ENCODE assay signal across 10 cellular contexts in genomic region chr3:129608936-129609590, GRCh38. TPM values are rescaled to one million over a fixed set of nuclear protein-coding genes. Genes with fewer than 3 reads are reported as not detected.
A peak's percentile ranks its signal among the peaks of the same experiment; 100 is the strongest.
DNase-seq lines count a peak whose midpoint lies in the region; ATAC-seq and TF ChIP-seq lines count a peak whose summit lies in the region.
"Had no signal": no experiment of that assay in that cellular context is flagged by ENCODE, and none has a peak within 500 bp of the region (broad histone marks: within the 10 kb centered on the region; RNA-seq: fewer than 3 reads in every experiment).

No MANE protein-coding gene starts in this region.

- POLR2A ChIA-PET in naive thymus-derived CD8-positive, alpha-beta T cell (lab: Charles Lee), result no interaction called here

- peaks cover 7% of the 10 kb centered on the region for H3K27me3 Mint-ChIP-seq in activated naive CD4-positive, alpha-beta T cell treated with anti-CD3 and anti-CD28 coated beads, Interleukin-2, amount 50 U/mL, for 24 hours
- peaks cover 6 to 29% (median 12%) of the 10 kb centered on the region in 5 donors for H3K27me3 Mint-ChIP-seq in naive thymus-derived CD8-positive, alpha-beta T cell
- H3K27me3 Mint-ChIP-seq in activated T-helper 1 cell treated with anti-CD3 and anti-CD28 coated beads, Interleukin-12 subunit alpha, Interleukin-12 subunit beta, Interleukin-2, Interleukin-4 antibody, amounts not matched to agents 30 ng/mL and 10 ng/mL and 1 ng/mL, durations not matched to agents 14 hours and 24 hours and 36 hours (ENCODE audit: insufficient read depth), result peaks cover 42% of the 10 kb centered on the region

- in situ Hi-C loops in transverse colon (cut with MboI; ENCODE audit: low pct_ligation_motif_present in 1 of 4, low pct_unique_long_range_greater_than_20kb in 1 of 4, low sequenced_read_pairs in 3 of 4), result no loop called here

- H3K9me3 Mint-ChIP-seq in activated naive CD4-positive, alpha-beta T cell treated with anti-CD3 and anti-CD28 coated beads, Interleukin-2, amount 50 U/mL, for 24 hours, result no peaks in the 10 kb centered on the region
- H3K9me3 Mint-ChIP-seq in naive thymus-derived CD8-positive, alpha-beta T cell, result no peaks in the 10 kb centered on the region
- H3K9me3 Mint-ChIP-seq in activated T-helper 1 cell treated with anti-CD3 and anti-CD28 coated beads, Interleukin-12 subunit alpha, Interleukin-12 subunit beta, Interleukin-2, Interleukin-4 antibody, amounts not matched to agents 30 ng/mL and 10 ng/mL and 1 ng/mL, durations not matched to agents 14 hours and 24 hours and 36 hours, result no peaks in the 10 kb centered on the region

- H3K36me3 ChIP-seq in breast epithelium (no peaks in the 10 kb centered on the region), transverse colon (no peaks in the 10 kb centered on the region)

- no peaks in the 10 kb centered on the region for H3K9me3 ChIP-seq in breast epithelium
- no peaks in the 10 kb centered on the region for H3K9me3 ChIP-seq in transverse colon
- H3K9me3 ChIP-seq: body of pancreas had no signal

- intact Hi-C loops in breast epithelium (cut with DNase I; ENCODE audit: low total_unique reads) (no loop called here), transverse colon (cut with DNase I; ENCODE audit: low total_unique reads) (loop anchor here (10.0 kb wide), 1 partner anchor 114 kb away; no protein-coding TSS in a partner anchor)
- intact Hi-C loops in activated T-helper 1 cell treated with anti-CD3 and anti-CD28 coated beads, Interleukin-12 subunit alpha, Interleukin-12 subunit beta, Interleukin-2, Interleukin-4 antibody, amounts not matched to agents 30 ng/mL and 10 ng/mL and 1 ng/mL, durations not matched to agents 14 hours and 24 hours and 36 hours (cut with micrococcal nuclease), result loop anchor here (5.0 kb wide), 1 partner anchor 167 kb away; the partner anchor contains the start of gene IFT122

- H3K4me3 ChIP-seq in breast epithelium, result no peak overlapping the region
- no peak overlapping the region for H3K4me3 ChIP-seq in transverse colon
- H3K4me3 ChIP-seq: body of pancreas had no signal

- DNase-seq in activated naive CD4-positive, alpha-beta T cell treated with anti-CD3 and anti-CD28 coated beads, Interleukin-2, amount 50 U/mL, for 16 hours, result no peak
- DNase-seq in breast epithelium (ENCODE audit: low spot score in 2 of 2) (no peak), transverse colon (no peak)
- no peak for DNase-seq in naive thymus-derived CD8-positive, alpha-beta T cell
- DNase-seq in activated T-helper 1 cell treated with anti-CD3 and anti-CD28 coated beads, Interleukin-12 subunit alpha, Interleukin-12 subunit beta, Interleukin-2, Interleukin-4 antibody, amounts not matched to agents 30 ng/mL and 10 ng/mL and 1 ng/mL, durations not matched to agents 14 hours and 24 hours and 36 hours (ENCODE audit: low spot score), result no peak
- DNase-seq: activated CD4-positive, alpha-beta T cell treated with anti-CD3 and anti-CD28 coated beads for 4 hours; body of pancreas had no signal

- TF ChIP-seq CTCF in breast epithelium (IDR thresholded peaks at IDR 0.05), result no peak
- TF ChIP-seq CTCF in transverse colon (IDR thresholded peaks at IDR 0.05), result no peak

- H3K4me3 Mint-ChIP-seq in activated naive CD4-positive, alpha-beta T cell treated with anti-CD3 and anti-CD28 coated beads, Interleukin-2, amount 50 U/mL, for 24 hours, result no peak overlapping the region
- peak overlapping the region in 6 of 10 donors; percentile 26 to 80 (median 47) for H3K4me3 Mint-ChIP-seq in naive thymus-derived CD8-positive, alpha-beta T cell
- H3K4me3 Mint-ChIP-seq in activated T-helper 1 cell treated with anti-CD3 and anti-CD28 coated beads, Interleukin-12 subunit alpha, Interleukin-12 subunit beta, Interleukin-2, Interleukin-4 antibody, amounts not matched to agents 30 ng/mL and 10 ng/mL and 1 ng/mL, durations not matched to agents 14 hours and 24 hours and 36 hours, result no peak overlapping the region

- no peak for TF ChIP-seq POLR2A in breast epithelium (IDR thresholded peaks at IDR 0.05)
- no peak for TF ChIP-seq POLR2A in transverse colon (IDR thresholded peaks at IDR 0.05)

- TF ChIP-seq EP300 in transverse colon (IDR thresholded peaks at IDR 0.05; ENCODE audit: low read depth), result no peak

- 73% methylated on average over 4 of the region's 4 CpGs; no CpG with 5 or more reads in 1 of the 2 donors for WGBS in transverse colon (ENCODE audit: low coverage in 1 of 2), 2 donors

- peak overlapping the region; percentile 3 for H3K27ac Mint-ChIP-seq in activated naive CD4-positive, alpha-beta T cell treated with anti-CD3 and anti-CD28 coated beads, Interleukin-2, amount 50 U/mL, for 24 hours
- H3K27ac Mint-ChIP-seq in naive thymus-derived CD8-positive, alpha-beta T cell, result peak overlapping the region in 5 of 10 donors; percentile 4 to 81 (median 62)
- H3K27ac Mint-ChIP-seq in activated T-helper 1 cell treated with anti-CD3 and anti-CD28 coated beads, Interleukin-12 subunit alpha, Interleukin-12 subunit beta, Interleukin-2, Interleukin-4 antibody, amounts not matched to agents 30 ng/mL and 10 ng/mL and 1 ng/mL, durations not matched to agents 14 hours and 24 hours and 36 hours, result no peak overlapping the region

- no peaks in the 10 kb centered on the region for H3K36me3 Mint-ChIP-seq in activated naive CD4-positive, alpha-beta T cell treated with anti-CD3 and anti-CD28 coated beads, Interleukin-2, amount 50 U/mL, for 24 hours
- no peaks in the 10 kb centered on the region for H3K36me3 Mint-ChIP-seq in naive thymus-derived CD8-positive, alpha-beta T cell
- peaks cover 1% of the 10 kb centered on the region for H3K36me3 Mint-ChIP-seq in activated T-helper 1 cell treated with anti-CD3 and anti-CD28 coated beads, Interleukin-12 subunit alpha, Interleukin-12 subunit beta, Interleukin-2, Interleukin-4 antibody, amounts not matched to agents 30 ng/mL and 10 ng/mL and 1 ng/mL, durations not matched to agents 14 hours and 24 hours and 36 hours (ENCODE audit: low read depth)

- H3K27ac ChIP-seq in breast epithelium (peak overlapping the region; percentile 78 to 95), transverse colon (peak overlapping the region in 3 of 4 donors; percentile 80 to 87 (median 86))

- no peaks in the 10 kb centered on the region for H3K27me3 ChIP-seq in breast epithelium
- peaks cover 24% of the 10 kb centered on the region for H3K27me3 ChIP-seq in transverse colon
- H3K27me3 ChIP-seq: body of pancreas had no signal

- no peak for ATAC-seq in naive thymus-derived CD8-positive, alpha-beta T cell
- ATAC-seq in HG03571 (IDR thresholded peaks at IDR 0.05; ENCODE audit: unreplicated experiment), result no peak
- ATAC-seq in HG03378 (IDR thresholded peaks at IDR 0.05; ENCODE audit: unreplicated experiment), result no peak
- ATAC-seq: body of pancreas had no signal

- H3K4me1 Mint-ChIP-seq in activated naive CD4-positive, alpha-beta T cell treated with anti-CD3 and anti-CD28 coated beads, Interleukin-2, amount 50 U/mL, for 24 hours, result peaks cover 4% of the 10 kb centered on the region
- H3K4me1 Mint-ChIP-seq in naive thymus-derived CD8-positive, alpha-beta T cell, result peaks cover 11 to 22% (median 18%) of the 10 kb centered on the region in 4 donors
- H3K4me1 Mint-ChIP-seq in activated T-helper 1 cell treated with anti-CD3 and anti-CD28 coated beads, Interleukin-12 subunit alpha, Interleukin-12 subunit beta, Interleukin-2, Interleukin-4 antibody, amounts not matched to agents 30 ng/mL and 10 ng/mL and 1 ng/mL, durations not matched to agents 14 hours and 24 hours and 36 hours (ENCODE audit: low read depth), result peaks cover 5% of the 10 kb centered on the region

- peaks cover 0 to 12% of the 10 kb centered on the region in 2 donors for H3K4me1 ChIP-seq in breast epithelium
- peaks cover 0 to 39% (median 30%) of the 10 kb centered on the region in 4 donors for H3K4me1 ChIP-seq in transverse colon

RNA-seq across cellular contexts. Expression of gene PLXND1, which starts 2.6 kb away (rescaled TPM):
- total RNA-seq in breast epithelium, result 100 to 1,000 TPM in 2 of 3 donors, 10 to 100 TPM in 1; 53.6 to 187 (median 118) TPM
- 10 to 100 TPM in 1 of 2 experiments, 1 to 10 TPM in 1; 7.4 to 11.3 TPM for total RNA-seq in naive thymus-derived CD8-positive, alpha-beta T cell
- 1 to 10 TPM in 1 of 3 donors, under 1 TPM in 2; 0.25 to 1.2 (median 0.30) TPM for polyA plus RNA-seq in naive thymus-derived CD8-positive, alpha-beta T cell
- 10 to 100 TPM; 26.4 to 71.8 (median 35.8) TPM for total RNA-seq in transverse colon
- total RNA-seq in activated T-helper 1 cell treated with anti-CD3 and anti-CD28 coated beads, Interleukin-12 subunit alpha, Interleukin-12 subunit beta, Interleukin-2, Interleukin-4 antibody, amounts not matched to agents 30 ng/mL and 10 ng/mL and 1 ng/mL, durations not matched to agents 14 hours and 24 hours and 36 hours, result 1.3 and 1.7 TPM in 2 replicates

Comparison
In these comparisons a context has a peak if more than half of its experiments do, and no peak if none do; other contexts are left out.
1. H3K4me3 Mint-ChIP-seq: peak in naive thymus-derived CD8-positive, alpha-beta T cell (6 of 10); none in activated naive CD4-positive, alpha-beta T cell treated with anti-CD3 and anti-CD28 coated beads, Interleukin-2, amount 50 U/mL, for 24 hours (single experiment) and activated T-helper 1 cell treated with anti-CD3 and anti-CD28 coated beads, Interleukin-12 subunit alpha, Interleukin-12 subunit beta, Interleukin-2, Interleukin-4 antibody, amounts not matched to agents 30 ng/mL and 10 ng/mL and 1 ng/mL, durations not matched to agents 14 hours and 24 hours and 36 hours (single experiment).